16 cellular contexts compared by ENCODE assay signal in the genomic region with DNA sequence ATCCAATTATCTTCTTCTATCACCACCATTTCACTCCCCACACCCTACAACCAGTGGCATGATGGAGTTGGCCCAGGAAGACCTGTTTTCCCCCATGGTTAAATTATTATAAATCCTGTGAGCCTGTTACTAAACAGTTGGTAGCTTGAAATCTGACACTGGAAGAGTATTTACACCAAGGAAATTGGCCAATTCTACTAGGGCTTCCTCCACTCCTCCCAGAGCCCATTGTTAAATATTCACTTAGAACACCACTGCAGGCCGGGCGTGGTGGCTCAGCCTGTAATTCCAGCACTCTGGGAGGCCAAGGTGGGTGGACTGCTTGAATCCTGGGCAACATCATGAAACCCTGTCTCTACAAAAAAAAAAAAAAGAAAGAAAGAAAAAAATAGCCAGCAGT.
"Had no signal": no experiment of that assay in that cellular context is flagged by ENCODE, and none has a peak within 500 bp of the region (broad histone marks: within the 10 kb centered on the region; RNA-seq: fewer than 3 reads in every experiment).

No MANE protein-coding gene starts in this region.

- H3K27ac ChIP-seq: brain microvascular endothelial cell, coronary artery, esophagus muscularis mucosa, tibial artery, uterus had no signal

- H3K4me3 Mint-ChIP-seq: activated CD4-positive, alpha-beta memory T cell treated with anti-CD3 and anti-CD28 coated beads for 36 hours; activated CD4-positive, alpha-beta T cell treated with anti-CD3 and anti-CD28 coated beads for 36 hours; activated naive CD4-positive, alpha-beta T cell treated with anti-CD3 and anti-CD28 coated beads, Interleukin-2, amount 10 ng/mL, durations not matched to agents 7 days and 5 days; activated T-cell treated with anti-CD3 and anti-CD28 coated beads, Interleukin-2, amount 50 U/mL, for 4 hours; central memory CD8-positive, alpha-beta T cell had no signal

- H3K27me3 ChIP-seq: brain microvascular endothelial cell, esophagus muscularis mucosa, tibial artery, uterus had no signal

- H3K27ac Mint-ChIP-seq: activated CD4-positive, alpha-beta memory T cell treated with anti-CD3 and anti-CD28 coated beads for 36 hours; activated CD4-positive, alpha-beta T cell treated with anti-CD3 and anti-CD28 coated beads for 36 hours; activated naive CD4-positive, alpha-beta T cell treated with anti-CD3 and anti-CD28 coated beads, Interleukin-2, amount 10 ng/mL, durations not matched to agents 7 days and 5 days; T-helper 2 cell treated with Interferon-gamma antibody and Interleukin-4, amounts not matched to agents 5 μg/mL and 100 μg/mL, for 36 hours had no signal

- H3K36me3 ChIP-seq: brain microvascular endothelial cell, esophagus muscularis mucosa, tibial artery, uterus had no signal

- DNase-seq: activated CD4-positive, alpha-beta memory T cell treated with anti-CD3 and anti-CD28 coated beads for 36 hours; activated effector memory CD4-positive, alpha-beta T cell treated with Interleukin-2 at 50 U/mL for 16 hours; activated naive CD4-positive, alpha-beta T cell treated with anti-CD3 and anti-CD28 coated beads, Interleukin-2, amount 10 ng/mL, durations not matched to agents 7 days and 5 days; activated T-cell treated with anti-CD3 and anti-CD28 coated beads, Interleukin-2, amount 50 U/mL, for 4 hours; aorta; occipital lobe; posterior cingulate gyrus; stimulated activated CD8-positive, alpha-beta memory T cell treated with anti-CD3 and anti-CD28 coated beads, Interleukin-4, amount 100 ng/mL, for 48 hours; tibial artery had no signal

- H3K4me3 ChIP-seq: coronary artery, esophagus muscularis mucosa, tibial artery, uterus had no signal

- H3K27me3 Mint-ChIP-seq: activated CD4-positive, alpha-beta T cell treated with anti-CD3 and anti-CD28 coated beads for 36 hours had no signal
